7 cellular contexts compared by ENCODE assay signal in the genomic region with DNA sequence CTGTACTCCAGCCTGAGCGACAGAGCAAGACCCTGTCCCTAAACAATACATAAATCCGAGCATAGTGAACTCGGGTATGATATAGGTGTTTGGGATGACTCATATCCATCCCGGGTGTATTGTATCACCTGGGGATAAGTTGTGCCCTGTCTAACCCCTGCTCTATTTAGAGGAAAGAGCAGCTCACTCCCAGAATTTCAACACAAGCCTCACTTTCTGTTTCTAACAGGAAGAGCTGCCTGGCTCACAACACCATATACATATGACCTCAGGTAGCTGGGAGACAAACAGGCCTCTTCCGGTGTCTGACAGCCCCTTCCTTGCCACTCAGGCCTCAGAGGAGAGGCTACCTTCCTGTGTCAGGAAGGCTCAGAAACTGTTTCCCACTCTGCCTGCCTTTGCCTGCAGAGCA. TPM values are rescaled to one million over a fixed set of nuclear protein-coding genes. Genes with fewer than 3 reads are reported as not detected.
DNase-seq lines count a peak whose midpoint lies in the region; FAIRE-seq and TF ChIP-seq lines count a peak whose summit lies in the region.

No MANE protein-coding gene starts in this region.

- dilution Hi-C loops in keratinocyte (cut with MboI; ENCODE audit: extremely low pct_ligation_motif_present, low sequenced_read_pairs), result no loop called here

- H3K9me3 ChIP-seq in keratinocyte (ENCODE audit: control insufficient read depth, low read depth, low read length), result no peaks in the 10 kb centered on the region
- no peaks in the 10 kb centered on the region for H3K9me3 ChIP-seq in tibial nerve

- TF ChIP-seq CTCF in keratinocyte (optimal IDR thresholded peaks at IDR 0.05 in 1 of 3, IDR thresholded peaks at IDR 0.05 in 1 of 3, conservative IDR thresholded peaks at IDR 0.05 in 1 of 3; ENCODE audit: extremely low read depth in 1 of 3, insufficient read depth in 2 of 3, low read length in 3 of 3) (no peak), tibial nerve (IDR thresholded peaks at IDR 0.05) (no peak)

- WGBS in tibial nerve, 2 donors, result 53 to 56% methylated on average over 5 of the region's 5 CpGs

- no peaks in the 10 kb centered on the region for H3K9me1 ChIP-seq in keratinocyte (ENCODE audit: control insufficient read depth, extremely low read depth, insufficient read depth, low read length)

- no peaks in the 10 kb centered on the region for H3K79me2 ChIP-seq in keratinocyte (ENCODE audit: control insufficient read depth, insufficient read depth, low read length)

- H3K27me3 ChIP-seq in keratinocyte (ENCODE audit: control insufficient read depth, extremely low read depth, insufficient read depth, low read length) (no peaks in the 10 kb centered on the region), tibial nerve (no peaks in the 10 kb centered on the region)

- peak; percentile 91 for FAIRE-seq in keratinocyte (lab: Jason Lieb, UNC)

- H3K4me1 ChIP-seq in keratinocyte (ENCODE audit: control insufficient read depth, extremely low read depth, insufficient read depth, low read length), result peaks cover 62% of the 10 kb centered on the region
- peaks cover 0 to 77% (median 57%) of the 10 kb centered on the region in 4 donors for H3K4me1 ChIP-seq in tibial nerve

- H4K20me1 ChIP-seq in keratinocyte (ENCODE audit: control insufficient read depth, extremely low read depth, insufficient read depth, low read length), result no peaks in the 10 kb centered on the region

- H2AFZ ChIP-seq in keratinocyte (ENCODE audit: control insufficient read depth, low read length), result no peak overlapping the region

- no peak for TF ChIP-seq EP300 in tibial nerve (IDR thresholded peaks at IDR 0.05)

- peak overlapping the region; percentile 73 for H3K9ac ChIP-seq in keratinocyte (ENCODE audit: control insufficient read depth, extremely low read depth, insufficient read depth, low read length)

- peak overlapping the region; percentile 75 for H3K4me2 ChIP-seq in keratinocyte (ENCODE audit: control insufficient read depth, extremely low read depth, insufficient read depth, low read depth, low read length)

- H3K4me3 ChIP-seq in keratinocyte (ENCODE audit: control insufficient read depth in 2 of 3, extremely low read depth in 1 of 3, insufficient read depth in 2 of 3, low read depth in 1 of 3, low read length in 3 of 3) (no peak overlapping the region), tibial nerve (no peak overlapping the region)

- no peak for TF ChIP-seq POLR2A in tibial nerve (IDR thresholded peaks at IDR 0.05)
- TF ChIP-seq POLR2A in erythroblast (IDR thresholded peaks at IDR 0.05; ENCODE audit: low read length), result no peak

- H3K27ac ChIP-seq in keratinocyte (ENCODE audit: control insufficient read depth, insufficient read depth, low read length), result peak overlapping the region; percentile 88
- H3K27ac ChIP-seq in tibial nerve, result peak overlapping the region in 3 of 4 donors; percentile 79 to 87 (median 79)

- H3K36me3 ChIP-seq in keratinocyte (ENCODE audit: control insufficient read depth in 2 of 2, extremely low read depth in 1 of 2, insufficient read depth in 2 of 2, low read length in 2 of 2), result peaks cover 4 to 7% of the 10 kb centered on the region in 2 experiments
- peaks cover 0 to 6% (median 0%) of the 10 kb centered on the region in 3 donors for H3K36me3 ChIP-seq in tibial nerve

- DNase-seq in GM19240 (ENCODE audit: insufficient read length, low spot score) (peak; percentile 69), HT1080 (ENCODE audit: low read depth) (peak; percentile 68), activated T-helper 1 cell treated with Interleukin-2 at 50 U/mL for 16 hours (ENCODE audit: low read depth) (peak; percentile 30), keratinocyte (ENCODE audit: low read depth, low spot score) (peak; percentile 92), tibial nerve (ENCODE audit: low spot score in 2 of 2) (no peak), D341Med (ENCODE audit: low spot score) (no peak), erythroblast (lab: John Stamatoyannopoulos, UW) (no peak)

RNA-seq across cellular contexts. Expression of a gene that starts 9.9 kb away (rescaled TPM):
- total RNA-seq in HT1080 (2014; rRNA removed; shearing (Covaris generic)), result 57.8 and 69.2 TPM in 2 replicates
- polyA plus RNA-seq in HT1080 (2015; cell fraction: cytosol; rRNA removed), result 46.6 and 54.3 TPM in 2 replicates
- 38.2 and 46.6 TPM in 2 replicates for polyA plus RNA-seq in HT1080 (2015; cell fraction: nucleus; rRNA removed)
- 42.8 to 108 TPM (median 65.0 TPM) in 3 replicates for polyA plus RNA-seq in keratinocyte
- 129 TPM for polyA plus RNA-seq in keratinocyte (2011; ENCODE audit: low read depth)
- 66.6 and 126 TPM in 2 replicates for polyA plus RNA-seq in keratinocyte (2011; cell fraction: cytosol; rRNA removed)
- polyA plus RNA-seq in keratinocyte (2011; cell fraction: nucleus; rRNA removed), result 112 and 147 TPM in 2 replicates
- 95.6 and 125 TPM in 2 replicates for polyA plus RNA-seq in keratinocyte (2012; ENCODE audit: low replicate concordance)
- polyA minus RNA-seq in keratinocyte, result 103 to 224 TPM (median 138 TPM) in 3 replicates
- 245 TPM for polyA minus RNA-seq in keratinocyte (2011; cell fraction: cytosol; rRNA and poly(A)+ RNA removed)
- polyA minus RNA-seq in keratinocyte (2011; cell fraction: nucleus; rRNA and poly(A)+ RNA removed), result 113 and 133 TPM in 2 replicates
- 10 to 100 TPM; 10.7 to 34.5 (median 20.4) TPM for total RNA-seq in tibial nerve

RNA-seq across cellular contexts. Expression of a gene that starts 47.0 kb away (rescaled TPM):
- total RNA-seq in HT1080 (2014; rRNA removed; shearing (Covaris generic)), result 570 and 657 TPM in 2 replicates
- 652 and 713 TPM in 2 replicates for polyA plus RNA-seq in HT1080 (2015; cell fraction: cytosol; rRNA removed)
- 378 and 457 TPM in 2 replicates for polyA plus RNA-seq in HT1080 (2015; cell fraction: nucleus; rRNA removed)
- polyA plus RNA-seq in keratinocyte, result 517 to 639 TPM (median 592 TPM) in 3 replicates
- 523 TPM for polyA plus RNA-seq in keratinocyte (2011; ENCODE audit: low read depth)
- polyA plus RNA-seq in keratinocyte (2011; cell fraction: cytosol; rRNA removed), result 449 and 696 TPM in 2 replicates
- 232 and 239 TPM in 2 replicates for polyA plus RNA-seq in keratinocyte (2011; cell fraction: nucleus; rRNA removed)
- 521 and 631 TPM in 2 replicates for polyA plus RNA-seq in keratinocyte (2012; ENCODE audit: low replicate concordance)
- 346 to 803 TPM (median 729 TPM) in 3 replicates for polyA minus RNA-seq in keratinocyte
- polyA minus RNA-seq in keratinocyte (2011; cell fraction: cytosol; rRNA and poly(A)+ RNA removed), result 232 TPM
- 117 and 178 TPM in 2 replicates for polyA minus RNA-seq in keratinocyte (2011; cell fraction: nucleus; rRNA and poly(A)+ RNA removed)
- total RNA-seq in tibial nerve, result 100 to 1,000 TPM; 271 to 291 (median 274) TPM

RNA-seq across cellular contexts. Expression of a gene that starts 52.1 kb away (rescaled TPM):
- total RNA-seq in HT1080 (2014; rRNA removed; shearing (Covaris generic)), result 29.1 and 38.1 TPM in 2 replicates
- 33.7 and 34.9 TPM in 2 replicates for polyA plus RNA-seq in HT1080 (2015; cell fraction: cytosol; rRNA removed)
- polyA plus RNA-seq in HT1080 (2015; cell fraction: nucleus; rRNA removed), result 24.4 and 27.9 TPM in 2 replicates
- polyA plus RNA-seq in keratinocyte, result 12.3 to 19.4 TPM (median 17.1 TPM) in 3 replicates
- 8.2 TPM for polyA plus RNA-seq in keratinocyte (2011; ENCODE audit: low read depth)
- 12.7 and 20.3 TPM in 2 replicates for polyA plus RNA-seq in keratinocyte (2011; cell fraction: cytosol; rRNA removed)
- 20.8 and 24.7 TPM in 2 replicates for polyA plus RNA-seq in keratinocyte (2011; cell fraction: nucleus; rRNA removed)
- 14.2 and 16.9 TPM in 2 replicates for polyA plus RNA-seq in keratinocyte (2012; ENCODE audit: low replicate concordance)
- 15.0 to 57.4 TPM (median 21.8 TPM) in 3 replicates for polyA minus RNA-seq in keratinocyte
- polyA minus RNA-seq in keratinocyte (2011; cell fraction: cytosol; rRNA and poly(A)+ RNA removed), result 36.4 TPM
- polyA minus RNA-seq in keratinocyte (2011; cell fraction: nucleus; rRNA and poly(A)+ RNA removed), result 7.5 and 7.9 TPM in 2 replicates
- 10 to 100 TPM; 51.6 to 76.1 (median 58.8) TPM for total RNA-seq in tibial nerve

RNA-seq across cellular contexts. Expression of a gene that starts 57.2 kb away (rescaled TPM):
- total RNA-seq in HT1080 (2014; rRNA removed; shearing (Covaris generic)), result 0.32 TPM in 1 of 2 replicates, not detected in the other
- 0.27 and 0.52 TPM in 2 replicates for polyA plus RNA-seq in HT1080 (2015; cell fraction: cytosol; rRNA removed)
- polyA plus RNA-seq in HT1080 (2015; cell fraction: nucleus; rRNA removed), result 0.49 and 0.60 TPM in 2 replicates
- 0.10 TPM in 1 of 3 replicates, not detected in the others for polyA plus RNA-seq in keratinocyte
- polyA plus RNA-seq in keratinocyte (2011; ENCODE audit: low read depth), result not detected
- polyA plus RNA-seq in keratinocyte (2011; cell fraction: cytosol; rRNA removed), result not detected in 2 replicates
- not detected in 2 replicates for polyA plus RNA-seq in keratinocyte (2011; cell fraction: nucleus; rRNA removed)
- polyA plus RNA-seq in keratinocyte (2012; ENCODE audit: low replicate concordance), result 1.1 and 1.3 TPM in 2 replicates
- polyA minus RNA-seq in keratinocyte, result not detected in 3 replicates
- polyA minus RNA-seq in keratinocyte (2011; cell fraction: cytosol; rRNA and poly(A)+ RNA removed), result not detected
- not detected in 2 replicates for polyA minus RNA-seq in keratinocyte (2011; cell fraction: nucleus; rRNA and poly(A)+ RNA removed)
- under 1 TPM in 1 of 4 donors, not detected in 3; 0.21 TPM for total RNA-seq in tibial nerve

RNA-seq across cellular contexts. Expression of a gene that starts 57.3 kb away (rescaled TPM):
- total RNA-seq in HT1080 (2014; rRNA removed; shearing (Covaris generic)), result 141 and 149 TPM in 2 replicates
- 70.3 and 106 TPM in 2 replicates for polyA plus RNA-seq in HT1080 (2015; cell fraction: cytosol; rRNA removed)
- 31.7 and 40.3 TPM in 2 replicates for polyA plus RNA-seq in HT1080 (2015; cell fraction: nucleus; rRNA removed)
- polyA plus RNA-seq in keratinocyte, result 101 to 119 TPM (median 108 TPM) in 3 replicates
- polyA plus RNA-seq in keratinocyte (2011; ENCODE audit: low read depth), result 78.4 TPM
- 112 and 167 TPM in 2 replicates for polyA plus RNA-seq in keratinocyte (2011; cell fraction: cytosol; rRNA removed)
- polyA plus RNA-seq in keratinocyte (2011; cell fraction: nucleus; rRNA removed), result 53.2 and 59.8 TPM in 2 replicates
- polyA plus RNA-seq in keratinocyte (2012; ENCODE audit: low replicate concordance), result 87.7 and 141 TPM in 2 replicates
- polyA minus RNA-seq in keratinocyte, result 27.4 to 51.5 TPM (median 28.7 TPM) in 3 replicates
- 52.4 TPM for polyA minus RNA-seq in keratinocyte (2011; cell fraction: cytosol; rRNA and poly(A)+ RNA removed)
- polyA minus RNA-seq in keratinocyte (2011; cell fraction: nucleus; rRNA and poly(A)+ RNA removed), result 6.4 and 10.0 TPM in 2 replicates
- total RNA-seq in tibial nerve, result 100 to 1,000 TPM in 3 of 4 donors, 10 to 100 TPM in 1; 54.7 to 181 (median 120) TPM

Comparison
In these comparisons a context has a peak if more than half of its experiments do, and no peak if none do; other contexts are left out.
1. DNase-seq: peak in GM19240 (single experiment), HT1080 (single experiment), activated T-helper 1 cell treated with Interleukin-2 at 50 U/mL for 16 hours (single experiment) and keratinocyte (single experiment); none in tibial nerve (0 of 2), D341Med (single experiment) and erythroblast (0 of 2).